In genomic region chr17:14330492-14330920, GRCh38 we compare ENCODE assay signal across 1 cellular context.
TF ChIP-seq lines count a peak whose summit lies in the region.

No MANE protein-coding gene starts in this region.

TF ChIP-seq in HepG2, 621 proteins besides CTCF, POLR2A, EP300 and RAD21 (continued from another document and continues in another):
- TF ChIP-seq ZNF512B (CRISPR knock-in tag; IDR thresholded peaks at IDR 0.05; ENCODE audit: borderline replicate concordance) (no peak), GATAD2A (CRISPR knock-in tag; IDR thresholded peaks at IDR 0.05) (peak; percentile 57), CENPX (CRISPR knock-in tag; IDR thresholded peaks at IDR 0.05) (no peak), ZSCAN30 (CRISPR knock-in tag; IDR thresholded peaks at IDR 0.05) (no peak), SMYD3 (CRISPR knock-in tag; IDR thresholded peaks at IDR 0.05) (no peak), ZNF136 (CRISPR knock-in tag; IDR thresholded peaks at IDR 0.05; ENCODE audit: low read depth) (no peak), ZNF142 (CRISPR knock-in tag; IDR thresholded peaks at IDR 0.05) (no peak), FOXK2 (IDR thresholded peaks at IDR 0.05) (0 out of 2 replicates have a peak, but pooled peaks have one; percentile 5), ZNF607 (CRISPR knock-in tag; IDR thresholded peaks at IDR 0.05; ENCODE audit: borderline replicate concordance) (no peak), NFYB (CRISPR knock-in tag; IDR thresholded peaks at IDR 0.05) (no peak), THRA (CRISPR knock-in tag; IDR thresholded peaks at IDR 0.05; ENCODE audit: borderline replicate concordance) (no peak), EED (CRISPR knock-in tag; IDR thresholded peaks at IDR 0.05) (no peak), ZBTB20 (CRISPR knock-in tag; IDR thresholded peaks at IDR 0.05; ENCODE audit: borderline replicate concordance, low read depth) (no peak), CAMTA2 (CRISPR knock-in tag; IDR thresholded peaks at IDR 0.05; ENCODE audit: borderline replicate concordance) (no peak), STAG1 (CRISPR knock-in tag; IDR thresholded peaks at IDR 0.05) (no peak), SAFB2 (CRISPR knock-in tag; IDR thresholded peaks at IDR 0.05; ENCODE audit: borderline replicate concordance, low read depth) (no peak), HINFP (CRISPR knock-in tag; IDR thresholded peaks at IDR 0.05; ENCODE audit: low read depth) (no peak), FOXA1 (IDR thresholded peaks at IDR 0.05) (0 out of 2 replicates have a peak, but pooled peaks have one; percentile 18), FOXA1 (CRISPR knock-in tag; IDR thresholded peaks at IDR 0.05) (peak; percentile 40), ZNF280D (CRISPR knock-in tag; IDR thresholded peaks at IDR 0.05) (no peak), NR2F6 (IDR thresholded peaks at IDR 0.05) (peak; percentile 10; the same call in 1 of the 2 replicates), NR2F6 (CRISPR knock-in tag; IDR thresholded peaks at IDR 0.05) (no peak), ZNF567 (CRISPR knock-in tag; IDR thresholded peaks at IDR 0.05; ENCODE audit: borderline replicate concordance) (no peak), SRY (CRISPR knock-in tag; IDR thresholded peaks at IDR 0.05) (no peak), FIP1L1 (IDR thresholded peaks at IDR 0.05; ENCODE audit: borderline replicate concordance, insufficient read depth, low read depth, low read length) (no peak), TCF7L2 (IDR thresholded peaks at IDR 0.05; ENCODE audit: low read depth, low read length) (no peak), PHF8 (CRISPR knock-in tag; IDR thresholded peaks at IDR 0.05) (no peak), KLF6 (CRISPR knock-in tag; IDR thresholded peaks at IDR 0.05) (no peak), ZBTB40 (IDR thresholded peaks at IDR 0.05) (no peak), ZBTB40 (CRISPR knock-in tag; IDR thresholded peaks at IDR 0.05) (no peak), ZNF503 (CRISPR knock-in tag; IDR thresholded peaks at IDR 0.05) (no peak), GZF1 (CRISPR knock-in tag; IDR thresholded peaks at IDR 0.05) (no peak)
